In the genomic region with DNA sequence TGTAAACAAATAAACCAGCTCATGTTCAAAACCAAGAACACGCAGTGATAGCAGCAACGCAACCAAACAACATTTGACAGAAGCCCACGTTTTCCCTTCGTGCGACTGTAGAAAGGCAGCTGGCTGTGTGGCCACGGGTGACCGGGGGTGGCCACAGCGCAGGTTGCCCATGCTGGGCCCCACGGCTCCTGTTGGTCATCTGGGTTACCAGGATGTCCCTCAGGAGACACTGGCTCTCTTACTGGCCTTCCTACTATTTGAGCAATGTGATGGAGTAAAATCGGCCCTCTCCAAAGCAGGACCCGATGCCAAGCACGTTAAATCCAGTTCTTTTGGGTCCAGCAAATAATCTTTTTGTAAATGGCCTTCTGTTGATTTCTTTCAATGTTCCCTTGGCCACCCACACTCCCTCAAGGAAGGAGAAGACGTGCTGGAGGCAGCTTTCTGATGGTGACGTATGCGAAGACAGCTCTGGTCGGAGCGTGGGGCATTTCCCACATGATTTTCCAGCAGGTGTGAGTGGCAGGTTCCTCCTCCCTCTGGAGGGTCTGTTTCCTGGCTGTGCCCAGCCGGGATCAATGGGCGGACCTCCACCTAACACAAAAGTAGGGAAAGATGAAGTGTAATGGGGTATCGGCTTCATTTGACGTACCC, we compare ENCODE assay signal across 18 cellular contexts.
A peak's percentile ranks its signal among the peaks of the same experiment; 100 is the strongest.
DNase-seq lines count a peak whose midpoint lies in the region; ATAC-seq, FAIRE-seq and TF ChIP-seq lines count a peak whose summit lies in the region.
"Had no signal": no experiment of that assay in that cellular context is flagged by ENCODE, and none has a peak within 500 bp of the region (broad histone marks: within the 10 kb centered on the region; RNA-seq: fewer than 3 reads in every experiment).

No MANE protein-coding gene starts in this region.

- H3K4me1 Mint-ChIP-seq in activated naive CD4-positive, alpha-beta T cell treated with anti-CD3 and anti-CD28 coated beads for 36 hours (ENCODE audit: low read depth), result peaks cover 62% of the 10 kb centered on the region

- no peak for DNase-seq in activated naive CD4-positive, alpha-beta T cell treated with anti-CD3 and anti-CD28 coated beads for 36 hours
- no peak for DNase-seq in activated naive CD4-positive, alpha-beta T cell treated with anti-CD3 and anti-CD28 coated beads, Interleukin-2, amount 50 U/mL, for 72 hours (ENCODE audit: low spot score in 2 of 2)
- no peak for DNase-seq in RWPE1 (ENCODE audit: low spot score)
- no peak for DNase-seq in bronchial epithelial cell (ENCODE audit: low read depth)
- peak; percentile 27 for DNase-seq in sigmoid colon
- no peak for DNase-seq in cerebellum (ENCODE audit: low spot score)
- DNase-seq in glomerular visceral epithelial cell (ENCODE audit: extremely low spot score), result no peak
- DNase-seq in GM12892 (ENCODE audit: insufficient read length), result no peak
- DNase-seq: COR-L47; foreskin melanocyte; NCI-H1694 treated with DMSO at 0.1 percent for 48 hours; NCI-H446; Right ventricle myocardium superior; stimulated activated CD4-positive, alpha-beta T cell treated with anti-CD3 and anti-CD28 coated beads, Interleukin-1b, Interleukin-23, amount 100 ng/mL, for 48 hours had no signal

- H3K4me3 ChIP-seq in bronchial epithelial cell (ENCODE audit: low read depth, low read length), result no peak overlapping the region
- H3K4me3 ChIP-seq in sigmoid colon, result no peak overlapping the region
- H3K4me3 ChIP-seq: coronary artery, mucosa of descending colon, right lobe of liver had no signal

- ATAC-seq in activated naive CD4-positive, alpha-beta T cell treated with anti-CD3 and anti-CD28 coated beads, Interleukin-2, amount 50 U/mL, for 72 hours, result no peak
- ATAC-seq: right lobe of liver had no signal

- TF ChIP-seq CTCF in RWPE1 (conservative IDR thresholded peaks at IDR 0.05; ENCODE audit: low read depth) (no peak), bronchial epithelial cell (IDR thresholded peaks at IDR 0.05; ENCODE audit: insufficient read depth, low read length, severe bottlenecking) (no peak), sigmoid colon (IDR thresholded peaks at IDR 0.05) (no peak)

- H3K27ac ChIP-seq in RWPE1 (peak overlapping the region; percentile 79), sigmoid colon (no peak overlapping the region)
- H3K27ac ChIP-seq: coronary artery, right lobe of liver had no signal

- no peak for TF ChIP-seq EP300 in sigmoid colon (IDR thresholded peaks at IDR 0.05)

- H3K4me3 Mint-ChIP-seq in activated naive CD4-positive, alpha-beta T cell treated with anti-CD3 and anti-CD28 coated beads for 36 hours, result no peak overlapping the region

- H3K4me1 ChIP-seq in sigmoid colon, result no peaks in the 10 kb centered on the region
- H3K4me1 ChIP-seq: right lobe of liver had no signal

- POLR2A ChIA-PET in RWPE1 (lab: Yijun Ruan, JAX; ENCODE audit: low non-redundant PET), result no interaction called here

- intact Hi-C loops in activated naive CD4-positive, alpha-beta T cell treated with anti-CD3 and anti-CD28 coated beads for 36 hours (cut with micrococcal nuclease), result no loop called here
- intact Hi-C loops in sigmoid colon (cut with DNase I), result no loop called here

- H3K9me3 ChIP-seq in sigmoid colon, result no peaks in the 10 kb centered on the region
- H3K9me3 ChIP-seq: mucosa of descending colon, right lobe of liver had no signal

- H3K9me3 Mint-ChIP-seq in activated naive CD4-positive, alpha-beta T cell treated with anti-CD3 and anti-CD28 coated beads for 36 hours, result no peaks in the 10 kb centered on the region
- H3K9me3 Mint-ChIP-seq in activated naive CD4-positive, alpha-beta T cell treated with anti-CD3 and anti-CD28 coated beads, Interleukin-2, amount 50 U/mL, for 72 hours, result no peaks in the 10 kb centered on the region

- H3K27ac Mint-ChIP-seq in activated naive CD4-positive, alpha-beta T cell treated with anti-CD3 and anti-CD28 coated beads for 36 hours, result peak overlapping the region; percentile 74
- peak overlapping the region in 1 of 2 donors; percentile 87 for H3K27ac Mint-ChIP-seq in activated naive CD4-positive, alpha-beta T cell treated with anti-CD3 and anti-CD28 coated beads, Interleukin-2, amount 50 U/mL, for 72 hours

- H3K27me3 ChIP-seq in bronchial epithelial cell (ENCODE audit: control insufficient read depth, insufficient read depth, low read length), result no peaks in the 10 kb centered on the region
- no peaks in the 10 kb centered on the region for H3K27me3 ChIP-seq in sigmoid colon
- H3K27me3 ChIP-seq: right lobe of liver had no signal

- 90 to 95% methylated on average over 21 of the region's 21 CpGs for WGBS in sigmoid colon, 2 donors

- TF ChIP-seq POLR2A in sigmoid colon (IDR thresholded peaks at IDR 0.05) (no peak), GM12892 (IDR thresholded peaks at IDR 0.05; ENCODE audit: low read depth, low read length) (no peak)

- CTCF ChIA-PET in activated naive CD4-positive, alpha-beta T cell treated with anti-CD3 and anti-CD28 coated beads for 36 hours (lab: Charles Lee), result interaction anchor here (1.4 kb wide), 1 partner anchor 14 kb away, joined by 4 read pairs; no protein-coding TSS in a partner anchor
- CTCF ChIA-PET in RWPE1 (lab: Yijun Ruan, JAX), result no interaction called here

- H3K36me3 ChIP-seq in bronchial epithelial cell (ENCODE audit: control insufficient read depth, insufficient read depth, low read length) (no peaks in the 10 kb centered on the region), sigmoid colon (peaks cover 0 to 34% (median 5%) of the 10 kb centered on the region in 4 donors)
- H3K36me3 ChIP-seq: right lobe of liver had no signal

- peaks cover 39% of the 10 kb centered on the region for H3K36me3 Mint-ChIP-seq in activated naive CD4-positive, alpha-beta T cell treated with anti-CD3 and anti-CD28 coated beads for 36 hours (ENCODE audit: low read depth)
- peaks cover 25 to 36% of the 10 kb centered on the region in 2 donors for H3K36me3 Mint-ChIP-seq in activated naive CD4-positive, alpha-beta T cell treated with anti-CD3 and anti-CD28 coated beads, Interleukin-2, amount 50 U/mL, for 72 hours

- FAIRE-seq in bronchial epithelial cell (lab: Jason Lieb, UNC) (peak; percentile 72), GM12892 (lab: Jason Lieb, UNC) (no peak)
- FAIRE-seq: astrocyte had no signal

- H3K27me3 Mint-ChIP-seq in activated naive CD4-positive, alpha-beta T cell treated with anti-CD3 and anti-CD28 coated beads for 36 hours (ENCODE audit: low read depth), result no peaks in the 10 kb centered on the region
